ENCODE assay signal across 9 cellular contexts in the genomic region with DNA sequence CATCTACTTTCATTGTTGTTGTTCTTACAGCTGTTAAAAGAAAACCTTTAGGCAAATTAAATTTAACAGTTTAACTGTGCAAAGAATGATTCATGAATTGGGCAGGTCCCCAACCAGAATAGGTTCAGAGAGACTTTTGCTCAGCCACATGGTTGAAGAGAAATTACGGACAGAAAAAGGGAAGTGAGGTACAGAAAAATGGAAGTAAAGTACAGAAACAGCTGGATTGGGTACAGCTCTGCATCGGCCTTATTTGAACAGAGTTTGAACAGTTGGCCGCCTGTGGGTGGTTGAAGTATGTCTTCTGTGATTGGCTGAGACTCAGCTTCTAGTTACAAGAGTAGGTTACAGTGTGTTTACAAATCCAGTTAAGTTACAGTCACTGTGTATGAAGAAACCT.
DNase-seq lines count a peak whose midpoint lies in the region; ATAC-seq, FAIRE-seq and TF ChIP-seq lines count a peak whose summit lies in the region.
"Had no signal": no experiment of that assay in that cellular context is flagged by ENCODE, and none has a peak within 500 bp of the region (broad histone marks: within the 10 kb centered on the region; RNA-seq: fewer than 3 reads in every experiment).

No MANE protein-coding gene starts in this region.

- intact Hi-C loops in ascending aorta (cut with DNase I) (no loop called here), sciatic nerve (cut with DNase I) (no loop called here)

- H3K36me3 ChIP-seq in ascending aorta (no peaks in the 10 kb centered on the region), small intestine (ENCODE audit: control insufficient read depth in 2 of 2, insufficient read depth in 2 of 2, low read length in 2 of 2) (no peaks in the 10 kb centered on the region)

- no peak for FAIRE-seq in small intestine (lab: Jason Lieb, UNC)

- no peaks in the 10 kb centered on the region for H3K9me3 ChIP-seq in ascending aorta
- no peaks in the 10 kb centered on the region for H3K9me3 ChIP-seq in small intestine (ENCODE audit: control insufficient read depth, low read depth)

- H3K27me3 ChIP-seq in ascending aorta (no peaks in the 10 kb centered on the region), small intestine (ENCODE audit: control insufficient read depth in 2 of 2, insufficient read depth in 2 of 2, low read length in 2 of 2) (no peaks in the 10 kb centered on the region)

- 54 to 81% (median 80%) methylated on average over 3 of the region's 3 CpGs for WGBS in small intestine, 3 donors

- H3K4me3 ChIP-seq in ascending aorta (peak overlapping the region in 1 of 2 donors; percentile 41), small intestine (ENCODE audit: low read depth in 1 of 2, low read length in 2 of 2) (no peak overlapping the region)

- TF ChIP-seq CTCF in ascending aorta (IDR thresholded peaks at IDR 0.05) = no peak

- DNase-seq in ascending aorta (ENCODE audit: low spot score in 2 of 2) (peak; percentile 15 to 67), sciatic nerve (ENCODE audit: low spot score) (no peak), small intestine (no peak), caudate nucleus (lab: John Stamatoyannopoulos, UW) (no peak), NCI-H1436 (lab: John Stamatoyannopoulos, UW) (no peak), GDM1 (lab: John Stamatoyannopoulos, UW) (no peak)

- peak overlapping the region; percentile 13 to 66 for H3K27ac ChIP-seq in ascending aorta
- H3K27ac ChIP-seq in small intestine (ENCODE audit: low read depth in 1 of 2, low read length in 1 of 2) = no peak overlapping the region
- H3K27ac ChIP-seq in caudate nucleus (ENCODE audit: low read depth, low read length) = no peak overlapping the region
- H3K27ac ChIP-seq: epithelial cell of prostate had no signal

- ATAC-seq in GM19372 (IDR thresholded peaks at IDR 0.05; ENCODE audit: low read depth, unreplicated experiment) (peak; percentile 71), HG03175 (IDR thresholded peaks at IDR 0.05; ENCODE audit: unreplicated experiment) (peak; percentile 88), sciatic nerve (peak; percentile 51)

- H3K4me1 ChIP-seq in ascending aorta (peaks cover 0 to 6% of the 10 kb centered on the region in 2 donors), small intestine (ENCODE audit: control insufficient read depth in 2 of 2, insufficient read depth in 1 of 2, low read depth in 1 of 2, low read length in 1 of 2) (no peaks in the 10 kb centered on the region)

Comparison
In these comparisons a context has a peak if more than half of its experiments do, and no peak if none do; other contexts are left out.
1. DNase-seq: peak in ascending aorta (2 of 2); none in sciatic nerve (single experiment), small intestine (single experiment), caudate nucleus (0 of 61), NCI-H1436 (single experiment) and GDM1 (single experiment).
2. H3K27ac ChIP-seq: peak in ascending aorta (2 of 2); none in small intestine (0 of 2) and caudate nucleus (single experiment).
3. Peak in every context shown above with its lines, with median percentiles within 50 percentile points of each other: ATAC-seq.